ENCODE assay signal across 11 cellular contexts in genomic region chr3:69763976-69764851, GRCh38. TPM values are rescaled to one million over a fixed set of nuclear protein-coding genes. Genes with fewer than 3 reads are reported as not detected.
A peak's percentile ranks its signal among the peaks of the same experiment; 100 is the strongest.
DNase-seq lines count a peak whose midpoint lies in the region; ATAC-seq and TF ChIP-seq lines count a peak whose summit lies in the region.
"Had no signal": no experiment of that assay in that cellular context is flagged by ENCODE, and none has a peak within 500 bp of the region (broad histone marks: within the 10 kb centered on the region; RNA-seq: fewer than 3 reads in every experiment).

No MANE protein-coding gene starts in this region.

- intact Hi-C loops in Calu3 (cut with micrococcal nuclease; ENCODE audit: unreplicated experiment) = no loop called here

- peak overlapping the region; percentile 16 for H3K4me3 Mint-ChIP-seq in Calu3 (ENCODE audit: low read depth, unreplicated experiment)
- H3K4me3 Mint-ChIP-seq in brain = peak overlapping the region in 3 of 5 experiments; percentile 5 to 60 (median 17)
- no peak overlapping the region for H3K4me3 Mint-ChIP-seq in neural progenitor cell
- H3K4me3 Mint-ChIP-seq: CD8-positive, alpha-beta T cell; neural crest cell had no signal

- no peaks in the 10 kb centered on the region for H3K9me3 ChIP-seq in neural progenitor cell (ENCODE audit: low read depth)

- H3K36me3 ChIP-seq in neural progenitor cell = no peaks in the 10 kb centered on the region

- ATAC-seq in HG03460 (IDR thresholded peaks at IDR 0.05; ENCODE audit: unreplicated experiment) = peak; percentile 61
- ATAC-seq: CD8-positive, alpha-beta T cell; esophagus mucosa had no signal

- H3K36me3 Mint-ChIP-seq in Calu3 (ENCODE audit: insufficient read depth, unreplicated experiment) = no peaks in the 10 kb centered on the region
- H3K36me3 Mint-ChIP-seq in brain = no peaks in the 10 kb centered on the region
- no peaks in the 10 kb centered on the region for H3K36me3 Mint-ChIP-seq in neural progenitor cell
- H3K36me3 Mint-ChIP-seq: CD8-positive, alpha-beta T cell had no signal

- H3K27ac Mint-ChIP-seq in Calu3 (ENCODE audit: unreplicated experiment) (no peak overlapping the region), brain (peak overlapping the region in 1 of 5 experiments; percentile 57), neural progenitor cell (no peak overlapping the region)
- H3K27ac Mint-ChIP-seq: CD8-positive, alpha-beta T cell had no signal

- H3K27me3 Mint-ChIP-seq in Calu3 (ENCODE audit: unreplicated experiment) (no peaks in the 10 kb centered on the region), brain (no peaks in the 10 kb centered on the region), neural progenitor cell (ENCODE audit: insufficient read depth, low read depth) (no peaks in the 10 kb centered on the region)

- BruUV-seq in Calu3 (replicated peaks; lab: Mats Ljungman, UMichigan) = no TSS peak

- H3K27me3 ChIP-seq in neural progenitor cell = no peaks in the 10 kb centered on the region

- H3K9me3 Mint-ChIP-seq in Calu3 (ENCODE audit: low read depth, unreplicated experiment) (no peaks in the 10 kb centered on the region), brain (no peaks in the 10 kb centered on the region), neural progenitor cell (no peaks in the 10 kb centered on the region)
- H3K9me3 Mint-ChIP-seq: CD8-positive, alpha-beta T cell; neural crest cell had no signal

- no peak overlapping the region for H3K4me3 ChIP-seq in neural progenitor cell

- peaks cover 66% of the 10 kb centered on the region for H3K4me1 Mint-ChIP-seq in Calu3 (ENCODE audit: low read depth, unreplicated experiment)
- peaks cover 25% of the 10 kb centered on the region for H3K4me1 Mint-ChIP-seq in brain
- H3K4me1 Mint-ChIP-seq in neural progenitor cell = no peaks in the 10 kb centered on the region
- H3K4me1 Mint-ChIP-seq: neural crest cell had no signal

- no peaks in the 10 kb centered on the region for H3K4me1 ChIP-seq in neural progenitor cell

- H3K27ac ChIP-seq in neural progenitor cell = no peak overlapping the region

- CTCF ChIA-PET in Calu3 (lab: Charles Lee) = interaction anchor here (0.5 kb wide), 1 partner anchor 422 kb away, joined by 3 read pairs; no protein-coding TSS in a partner anchor

- H3F3A ChIP-seq in neural progenitor cell (ENCODE audit: low read depth) = no peaks in the 10 kb centered on the region

- H3K9ac ChIP-seq in neural progenitor cell = no peak overlapping the region

- DNase-seq in Calu3 = no peak
- DNase-seq in neural progenitor cell (ENCODE audit: low spot score) = no peak
- DNase-seq in HT-29 (ENCODE audit: low spot score) = no peak
- DNase-seq in NCI-H2171 treated with DMSO at 0.1 percent for 48 hours (lab: John Stamatoyannopoulos, UW) = no peak
- no peak for DNase-seq in epidermal melanocyte (ENCODE audit: insufficient read length, low spot score)
- no peak for DNase-seq in activated CD4-positive, alpha-beta T cell treated with anti-CD3 and anti-CD28 coated beads for 1 hour
- DNase-seq: CD8-positive, alpha-beta T cell had no signal

- no peak overlapping the region for H3K4me2 ChIP-seq in neural progenitor cell

- H3K79me2 ChIP-seq in neural progenitor cell (ENCODE audit: low read depth) = no peaks in the 10 kb centered on the region

- no peak for TF ChIP-seq CTCF in Calu3 (IDR thresholded peaks at IDR 0.05; ENCODE audit: unreplicated experiment)
- TF ChIP-seq CTCF in brain (conservative IDR thresholded peaks at IDR 0.05) = no peak
- no peak for TF ChIP-seq CTCF in neural progenitor cell (IDR thresholded peaks at IDR 0.05)

- H4K20me1 ChIP-seq in neural progenitor cell (ENCODE audit: low read depth) = no peaks in the 10 kb centered on the region

- H2AFZ ChIP-seq in neural progenitor cell (replicated peaks) = peak overlapping the region; percentile 74

RNA-seq across cellular contexts. Expression of gene MITF, which starts 24.9 kb away (rescaled TPM):
- 40.3 and 47.7 TPM in 2 replicates for total RNA-seq in Calu3 (2022)
- 1.6 TPM for polyA plus RNA-seq in brain (ENCODE audit: insufficient read depth, low read depth, low replicate concordance)
- total RNA-seq in neural progenitor cell (ENCODE audit: low replicate concordance) = 0.09 TPM in 1 of 2 replicates, not detected in the other
- total RNA-seq in HT-29 (2014; rRNA removed; shearing (Covaris generic)) = 0.08 TPM in 1 of 2 replicates, not detected in the other
- total RNA-seq: CD8-positive, alpha-beta T cell had no signal

Comparison
In these comparisons a context has a peak if more than half of its experiments do, and no peak if none do; other contexts are left out.
1. RNA of gene MITF, which starts 24.9 kb away (total RNA-seq): 40.3 to 47.7 TPM in Calu3; 0.09 TPM in neural progenitor cell and 0.08 TPM in HT-29; every median in the first group is over 10 times any median in the second.